ENCODE assay signal across 10 cellular contexts in the genomic region with DNA sequence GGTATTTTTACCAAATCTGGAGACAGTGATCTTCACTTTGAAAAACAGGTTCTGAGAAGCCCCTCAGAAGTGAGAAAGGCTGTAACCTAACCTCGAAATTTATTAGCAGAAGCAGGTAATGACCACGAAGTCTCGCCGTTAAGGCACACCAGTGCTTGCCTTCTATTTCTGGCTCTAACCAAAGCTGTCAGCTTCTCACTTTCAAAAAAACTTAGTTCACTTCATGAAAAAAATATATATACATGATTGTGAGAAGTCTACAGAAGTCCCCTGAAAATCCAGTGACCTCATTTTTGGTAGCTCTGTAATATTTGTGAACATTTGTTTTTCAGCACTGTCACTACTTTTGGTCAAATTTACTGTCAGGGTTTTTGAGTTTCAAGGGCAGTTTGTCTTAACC. TPM values are rescaled to one million over a fixed set of nuclear protein-coding genes. Genes with fewer than 3 reads are reported as not detected.
DNase-seq lines count a peak whose midpoint lies in the region; ATAC-seq and TF ChIP-seq lines count a peak whose summit lies in the region.
"Had no signal": no experiment of that assay in that cellular context is flagged by ENCODE, and none has a peak within 500 bp of the region (broad histone marks: within the 10 kb centered on the region; RNA-seq: fewer than 3 reads in every experiment).

No MANE protein-coding gene starts in this region.

- no peak overlapping the region for H3K27ac ChIP-seq in dorsolateral prefrontal cortex
- H3K27ac ChIP-seq: C4-2B had no signal

- peak; percentile 79 for ATAC-seq in GM18502 (IDR thresholded peaks at IDR 0.05; ENCODE audit: poor library complexity, unreplicated experiment)
- ATAC-seq in GM19397 (IDR thresholded peaks at IDR 0.05; ENCODE audit: unreplicated experiment): peak; percentile 63
- peak; percentile 89 for ATAC-seq in HG02852 (IDR thresholded peaks at IDR 0.05; ENCODE audit: unreplicated experiment)
- ATAC-seq in HG03575 (IDR thresholded peaks at IDR 0.05; ENCODE audit: extremely low read depth, insufficient number of reproducible peaks, low FRiP score, unreplicated experiment): peak; percentile 51

- no peak for TF ChIP-seq CTCF in dorsolateral prefrontal cortex (IDR thresholded peaks at IDR 0.05 in 54 of 56, conservative IDR thresholded peaks at IDR 0.05 in 2 of 56; ENCODE audit: low read depth in 1 of 56, partially characterized antibody in 56 of 56)

- H3K27me3 ChIP-seq in dorsolateral prefrontal cortex: peaks cover 0 to 5% (median 0%) of the 10 kb centered on the region in 45 donors

- intact Hi-C loops in dorsolateral prefrontal cortex (cut with DNase I): no loop called here

- H3K4me3 ChIP-seq in dorsolateral prefrontal cortex: no peak overlapping the region

- DNase-seq in amygdala (lab: John Stamatoyannopoulos, UW): no peak
- no peak for DNase-seq in epidermal melanocyte (ENCODE audit: insufficient read length, low spot score)
- no peak for DNase-seq in dorsolateral prefrontal cortex
- DNase-seq in AG08396 (ENCODE audit: low spot score): no peak
- DNase-seq: MV-4-11 had no signal

RNA-seq across cellular contexts. Expression of gene AKAP13, which starts 19.1 kb away (rescaled TPM):
- total RNA-seq in dorsolateral prefrontal cortex: 100 to 1,000 TPM in 2 of 120 experiments, 10 to 100 TPM in 118; 42.6 to 104 (median 65.3) TPM
